ENCODE assay signal across 15 cellular contexts in the genomic region with DNA sequence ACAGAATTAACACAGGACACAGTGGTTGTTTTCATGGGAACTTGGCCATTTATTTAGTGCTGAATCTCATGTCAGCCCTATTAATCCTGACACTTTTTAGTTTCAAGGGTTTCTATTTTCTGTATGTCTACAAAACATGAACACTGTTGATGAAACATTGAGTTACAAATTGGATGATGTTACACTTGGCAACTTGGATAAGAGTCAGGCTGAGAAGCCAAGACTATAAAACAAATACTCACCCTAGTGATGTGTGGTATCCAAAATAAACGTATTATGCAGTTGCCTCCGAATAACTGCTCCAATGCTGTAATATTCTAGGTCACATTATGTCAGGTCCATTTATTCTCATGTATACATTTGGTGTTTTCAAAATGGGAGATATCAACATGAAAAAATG.
DNase-seq lines count a peak whose midpoint lies in the region; ATAC-seq and TF ChIP-seq lines count a peak whose summit lies in the region.
"Had no signal": no experiment of that assay in that cellular context is flagged by ENCODE, and none has a peak within 500 bp of the region (broad histone marks: within the 10 kb centered on the region; RNA-seq: fewer than 3 reads in every experiment).

No MANE protein-coding gene starts in this region.

- no peak for TF ChIP-seq EP300 in gastroesophageal sphincter (IDR thresholded peaks at IDR 0.05)

- H3K4me1 Mint-ChIP-seq in osteocyte (ENCODE audit: unreplicated experiment): peaks cover 36% of the 10 kb centered on the region
- H3K4me1 Mint-ChIP-seq: activated B cell treated with CpG ODN at 0.5 μM for 24 hours had no signal

- no peaks in the 10 kb centered on the region for H3K27me3 ChIP-seq in gastroesophageal sphincter

- no peaks in the 10 kb centered on the region for H3K36me3 ChIP-seq in gastroesophageal sphincter
- H3K36me3 ChIP-seq: prostate gland had no signal

- no peaks in the 10 kb centered on the region for H3K36me3 Mint-ChIP-seq in osteocyte (ENCODE audit: unreplicated experiment)

- ATAC-seq in gastroesophageal sphincter (no peak), GM18498 (IDR thresholded peaks at IDR 0.05; ENCODE audit: unreplicated experiment) (no peak), omental fat pad (ENCODE audit: low FRiP score) (no peak)
- ATAC-seq: activated CD8-positive, alpha-beta T cell treated with anti-CD3 and anti-CD28 coated beads, Interleukin-2, amount 10 ng/mL, durations not matched to agents 7 days and 5 days; K562 had no signal

- H3K4me3 Mint-ChIP-seq in osteocyte (ENCODE audit: unreplicated experiment): no peak overlapping the region
- H3K4me3 Mint-ChIP-seq: activated B cell treated with CpG ODN at 0.5 μM for 24 hours; activated CD8-positive, alpha-beta T cell treated with anti-CD3 and anti-CD28 coated beads, Interleukin-2, amount 10 ng/mL, durations not matched to agents 7 days and 5 days; activated T-helper 1 cell treated with anti-CD3 and anti-CD28 coated beads, Interleukin-12 subunit alpha, Interleukin-12 subunit beta, Interleukin-2, Interleukin-4 antibody, amounts not matched to agents 30 ng/mL and 10 ng/mL and 1 ng/mL, durations not matched to agents 14 hours and 24 hours and 36 hours; CD4-positive, alpha-beta T cell had no signal

- in situ Hi-C loops in astrocyte of the spinal cord (cut with HindIII; ENCODE audit: low sequenced_read_pairs): no loop called here

- no peak for TF ChIP-seq POLR2A in gastroesophageal sphincter (IDR thresholded peaks at IDR 0.05)

- peak overlapping the region; percentile 94 for H3K27ac Mint-ChIP-seq in osteocyte (ENCODE audit: unreplicated experiment)
- H3K27ac Mint-ChIP-seq: activated B cell treated with CpG ODN at 0.5 μM for 24 hours; activated CD8-positive, alpha-beta T cell treated with anti-CD3 and anti-CD28 coated beads, Interleukin-2, amount 10 ng/mL, durations not matched to agents 7 days and 5 days; activated T-helper 1 cell treated with anti-CD3 and anti-CD28 coated beads, Interleukin-12 subunit alpha, Interleukin-12 subunit beta, Interleukin-2, Interleukin-4 antibody, amounts not matched to agents 30 ng/mL and 10 ng/mL and 1 ng/mL, durations not matched to agents 14 hours and 24 hours and 36 hours; CD4-positive, alpha-beta T cell had no signal

- no peaks in the 10 kb centered on the region for H3K9me3 ChIP-seq in gastroesophageal sphincter
- H3K9me3 ChIP-seq: prostate gland had no signal

- peak overlapping the region in 3 of 4 donors; percentile 1 to 25 (median 2) for H3K27ac ChIP-seq in gastroesophageal sphincter
- H3K27ac ChIP-seq: prostate gland had no signal

- WGBS in gastroesophageal sphincter (ENCODE audit: low coverage in 1 of 2), 2 donors: 11 to 26% methylated on average over 2 of the region's 2 CpGs

- TF ChIP-seq CTCF in astrocyte of the spinal cord (IDR thresholded peaks at IDR 0.05; ENCODE audit: low read depth, low read length) (no peak), gastroesophageal sphincter (IDR thresholded peaks at IDR 0.05) (no peak), osteocyte (IDR thresholded peaks at IDR 0.05) (no peak), omental fat pad (IDR thresholded peaks at IDR 0.05) (no peak)

- H3K4me1 ChIP-seq in gastroesophageal sphincter: peaks cover 3 to 24% (median 6%) of the 10 kb centered on the region in 3 donors
- H3K4me1 ChIP-seq: prostate gland had no signal

- H3K4me3 ChIP-seq in astrocyte of the spinal cord (ENCODE audit: low read depth, low read length): no peak overlapping the region
- no peak overlapping the region for H3K4me3 ChIP-seq in gastroesophageal sphincter
- H3K4me3 ChIP-seq: K562, prostate gland had no signal

- peaks cover 3% of the 10 kb centered on the region for H3K9me3 Mint-ChIP-seq in osteocyte (ENCODE audit: unreplicated experiment)
- H3K9me3 Mint-ChIP-seq: activated T-helper 1 cell treated with anti-CD3 and anti-CD28 coated beads, Interleukin-12 subunit alpha, Interleukin-12 subunit beta, Interleukin-2, Interleukin-4 antibody, amounts not matched to agents 30 ng/mL and 10 ng/mL and 1 ng/mL, durations not matched to agents 14 hours and 24 hours and 36 hours had no signal

- DNase-seq in AG20443 (ENCODE audit: low spot score) (peak; percentile 27), astrocyte of the spinal cord (ENCODE audit: low read depth, low spot score) (peak; percentile 70), osteocyte (ENCODE audit: extremely low spot score, unreplicated experiment) (no peak), hypothalamus (lab: John Stamatoyannopoulos, UW) (no peak), omental fat pad (ENCODE audit: low spot score) (no peak)
- no peak for DNase-seq in activated naive CD4-positive, alpha-beta T cell treated with Interleukin-2 at 50 U/mL for 16 hours
- DNase-seq: activated B cell treated with CpG ODN at 0.5 μM for 24 hours; activated CD8-positive, alpha-beta T cell treated with anti-CD3 and anti-CD28 coated beads, Interleukin-2, amount 10 ng/mL, durations not matched to agents 7 days and 5 days; CD4-positive, alpha-beta T cell; NCI-H1092 treated with DMSO at 0.1 percent for 48 hours had no signal

- H3K27me3 Mint-ChIP-seq in osteocyte (ENCODE audit: unreplicated experiment): no peaks in the 10 kb centered on the region
- H3K27me3 Mint-ChIP-seq: activated B cell treated with CpG ODN at 0.5 μM for 24 hours; CD4-positive, alpha-beta T cell had no signal

Comparison
In these comparisons a context has a peak if more than half of its experiments do, and no peak if none do; other contexts are left out.
1. DNase-seq: peak in AG20443 (single experiment) and astrocyte of the spinal cord (single experiment); none in osteocyte (single experiment), hypothalamus (0 of 51), omental fat pad (single experiment) and activated naive CD4-positive, alpha-beta T cell treated with Interleukin-2 at 50 U/mL for 16 hours (single experiment).